Comparison of ENCODE assay signal across 1 cellular context in the genomic region with DNA sequence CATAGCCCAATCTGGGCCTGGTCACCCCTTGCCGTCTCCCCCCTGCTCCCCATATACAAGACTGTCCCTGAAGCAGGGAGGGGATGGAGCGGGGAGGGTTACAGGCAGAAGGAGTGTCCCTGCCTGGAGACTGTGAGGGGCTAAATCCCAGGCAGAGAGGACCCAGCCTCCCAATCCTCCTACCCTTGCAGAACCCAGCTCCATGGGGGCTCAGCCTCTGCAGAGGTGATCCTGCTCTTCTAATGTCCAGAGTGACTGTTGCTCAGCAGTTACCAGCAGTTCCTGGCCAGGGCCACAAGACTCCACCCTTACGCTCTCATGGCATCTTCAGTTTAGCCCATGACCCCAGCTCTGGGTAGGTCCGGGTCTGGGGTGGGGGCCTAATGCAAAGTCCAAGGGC.
TF ChIP-seq lines count a peak whose summit lies in the region.

No MANE protein-coding gene starts in this region.

TF ChIP-seq in GM12878, 131 proteins besides CTCF, POLR2A, EP300 and RAD21:
- no peak for TF ChIP-seq CBFB (IDR thresholded peaks at IDR 0.05; ENCODE audit: low read depth)
- no peak for TF ChIP-seq KDM1A (IDR thresholded peaks at IDR 0.05; ENCODE audit: borderline replicate concordance)
- TF ChIP-seq RCOR1 (conservative IDR thresholded peaks at IDR 0.05; ENCODE audit: low read depth, low read length), result no peak
- TF ChIP-seq, protein P1, sequence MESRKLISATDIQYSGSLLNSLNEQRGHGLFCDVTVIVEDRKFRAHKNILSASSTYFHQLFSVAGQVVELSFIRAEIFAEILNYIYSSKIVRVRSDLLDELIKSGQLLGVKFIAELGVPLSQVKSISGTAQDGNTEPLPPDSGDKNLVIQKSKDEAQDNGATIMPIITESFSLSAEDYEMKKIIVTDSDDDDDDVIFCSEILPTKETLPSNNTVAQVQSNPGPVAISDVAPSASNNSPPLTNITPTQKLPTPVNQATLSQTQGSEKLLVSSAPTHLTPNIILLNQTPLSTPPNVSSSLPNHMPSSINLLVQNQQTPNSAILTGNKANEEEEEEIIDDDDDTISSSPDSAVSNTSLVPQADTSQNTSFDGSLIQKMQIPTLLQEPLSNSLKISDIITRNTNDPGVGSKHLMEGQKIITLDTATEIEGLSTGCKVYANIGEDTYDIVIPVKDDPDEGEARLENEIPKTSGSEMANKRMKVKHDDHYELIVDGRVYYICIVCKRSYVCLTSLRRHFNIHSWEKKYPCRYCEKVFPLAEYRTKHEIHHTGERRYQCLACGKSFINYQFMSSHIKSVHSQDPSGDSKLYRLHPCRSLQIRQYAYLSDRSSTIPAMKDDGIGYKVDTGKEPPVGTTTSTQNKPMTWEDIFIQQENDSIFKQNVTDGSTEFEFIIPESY (IDR thresholded peaks at IDR 0.05), result no peak
- no peak for TF ChIP-seq SREBF1 (IDR thresholded peaks at IDR 0.05; ENCODE audit: low read length)
- TF ChIP-seq, protein P2, sequence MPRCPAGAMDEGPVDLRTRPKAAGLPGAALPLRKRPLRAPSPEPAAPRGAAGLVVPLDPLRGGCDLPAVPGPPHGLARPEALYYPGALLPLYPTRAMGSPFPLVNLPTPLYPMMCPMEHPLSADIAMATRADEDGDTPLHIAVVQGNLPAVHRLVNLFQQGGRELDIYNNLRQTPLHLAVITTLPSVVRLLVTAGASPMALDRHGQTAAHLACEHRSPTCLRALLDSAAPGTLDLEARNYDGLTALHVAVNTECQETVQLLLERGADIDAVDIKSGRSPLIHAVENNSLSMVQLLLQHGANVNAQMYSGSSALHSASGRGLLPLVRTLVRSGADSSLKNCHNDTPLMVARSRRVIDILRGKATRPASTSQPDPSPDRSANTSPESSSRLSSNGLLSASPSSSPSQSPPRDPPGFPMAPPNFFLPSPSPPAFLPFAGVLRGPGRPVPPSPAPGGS (IDR thresholded peaks at IDR 0.05; ENCODE audit: borderline replicate concordance, insufficient read depth, low read depth, low read length, poor library complexity, severe bottlenecking), result no peak
- TF ChIP-seq, protein P3, sequence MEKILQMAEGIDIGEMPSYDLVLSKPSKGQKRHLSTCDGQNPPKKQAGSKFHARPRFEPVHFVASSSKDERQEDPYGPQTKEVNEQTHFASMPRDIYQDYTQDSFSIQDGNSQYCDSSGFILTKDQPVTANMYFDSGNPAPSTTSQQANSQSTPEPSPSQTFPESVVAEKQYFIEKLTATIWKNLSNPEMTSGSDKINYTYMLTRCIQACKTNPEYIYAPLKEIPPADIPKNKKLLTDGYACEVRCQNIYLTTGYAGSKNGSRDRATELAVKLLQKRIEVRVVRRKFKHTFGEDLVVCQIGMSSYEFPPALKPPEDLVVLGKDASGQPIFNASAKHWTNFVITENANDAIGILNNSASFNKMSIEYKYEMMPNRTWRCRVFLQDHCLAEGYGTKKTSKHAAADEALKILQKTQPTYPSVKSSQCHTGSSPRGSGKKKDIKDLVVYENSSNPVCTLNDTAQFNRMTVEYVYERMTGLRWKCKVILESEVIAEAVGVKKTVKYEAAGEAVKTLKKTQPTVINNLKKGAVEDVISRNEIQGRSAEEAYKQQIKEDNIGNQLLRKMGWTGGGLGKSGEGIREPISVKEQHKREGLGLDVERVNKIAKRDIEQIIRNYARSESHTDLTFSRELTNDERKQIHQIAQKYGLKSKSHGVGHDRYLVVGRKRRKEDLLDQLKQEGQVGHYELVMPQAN (conservative IDR thresholded peaks at IDR 0.05), result no peak
- no peak for TF ChIP-seq ATF7 (IDR thresholded peaks at IDR 0.05; ENCODE audit: low read depth)
- no peak for TF ChIP-seq EED (IDR thresholded peaks at IDR 0.05; ENCODE audit: low read depth)
- TF ChIP-seq FOXM1 (IDR thresholded peaks at IDR 0.05; ENCODE audit: low read depth, low read length), result no peak
- TF ChIP-seq, protein P4, sequence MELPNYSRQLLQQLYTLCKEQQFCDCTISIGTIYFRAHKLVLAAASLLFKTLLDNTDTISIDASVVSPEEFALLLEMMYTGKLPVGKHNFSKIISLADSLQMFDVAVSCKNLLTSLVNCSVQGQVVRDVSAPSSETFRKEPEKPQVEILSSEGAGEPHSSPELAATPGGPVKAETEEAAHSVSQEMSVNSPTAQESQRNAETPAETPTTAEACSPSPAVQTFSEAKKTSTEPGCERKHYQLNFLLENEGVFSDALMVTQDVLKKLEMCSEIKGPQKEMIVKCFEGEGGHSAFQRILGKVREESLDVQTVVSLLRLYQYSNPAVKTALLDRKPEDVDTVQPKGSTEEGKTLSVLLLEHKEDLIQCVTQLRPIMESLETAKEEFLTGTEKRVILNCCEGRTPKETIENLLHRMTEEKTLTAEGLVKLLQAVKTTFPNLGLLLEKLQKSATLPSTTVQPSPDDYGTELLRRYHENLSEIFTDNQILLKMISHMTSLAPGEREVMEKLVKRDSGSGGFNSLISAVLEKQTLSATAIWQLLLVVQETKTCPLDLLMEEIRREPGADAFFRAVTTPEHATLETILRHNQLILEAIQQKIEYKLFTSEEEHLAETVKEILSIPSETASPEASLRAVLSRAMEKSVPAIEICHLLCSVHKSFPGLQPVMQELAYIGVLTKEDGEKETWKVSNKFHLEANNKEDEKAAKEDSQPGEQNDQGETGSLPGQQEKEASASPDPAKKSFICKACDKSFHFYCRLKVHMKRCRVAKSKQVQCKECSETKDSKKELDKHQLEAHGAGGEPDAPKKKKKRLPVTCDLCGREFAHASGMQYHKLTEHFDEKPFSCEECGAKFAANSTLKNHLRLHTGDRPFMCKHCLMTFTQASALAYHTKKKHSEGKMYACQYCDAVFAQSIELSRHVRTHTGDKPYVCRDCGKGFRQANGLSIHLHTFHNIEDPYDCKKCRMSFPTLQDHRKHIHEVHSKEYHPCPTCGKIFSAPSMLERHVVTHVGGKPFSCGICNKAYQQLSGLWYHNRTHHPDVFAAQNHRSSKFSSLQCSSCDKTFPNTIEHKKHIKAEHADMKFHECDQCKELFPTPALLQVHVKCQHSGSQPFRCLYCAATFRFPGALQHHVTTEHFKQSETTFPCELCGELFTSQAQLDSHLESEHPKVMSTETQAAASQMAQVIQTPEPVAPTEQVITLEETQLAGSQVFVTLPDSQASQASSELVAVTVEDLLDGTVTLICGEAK (IDR thresholded peaks at IDR 0.05; ENCODE audit: borderline replicate concordance), result no peak
- TF ChIP-seq RBBP5 (conservative IDR thresholded peaks at IDR 0.05), result no peak
- TF ChIP-seq NR2F1 (conservative IDR thresholded peaks at IDR 0.05), result no peak
- TF ChIP-seq, protein P5, sequence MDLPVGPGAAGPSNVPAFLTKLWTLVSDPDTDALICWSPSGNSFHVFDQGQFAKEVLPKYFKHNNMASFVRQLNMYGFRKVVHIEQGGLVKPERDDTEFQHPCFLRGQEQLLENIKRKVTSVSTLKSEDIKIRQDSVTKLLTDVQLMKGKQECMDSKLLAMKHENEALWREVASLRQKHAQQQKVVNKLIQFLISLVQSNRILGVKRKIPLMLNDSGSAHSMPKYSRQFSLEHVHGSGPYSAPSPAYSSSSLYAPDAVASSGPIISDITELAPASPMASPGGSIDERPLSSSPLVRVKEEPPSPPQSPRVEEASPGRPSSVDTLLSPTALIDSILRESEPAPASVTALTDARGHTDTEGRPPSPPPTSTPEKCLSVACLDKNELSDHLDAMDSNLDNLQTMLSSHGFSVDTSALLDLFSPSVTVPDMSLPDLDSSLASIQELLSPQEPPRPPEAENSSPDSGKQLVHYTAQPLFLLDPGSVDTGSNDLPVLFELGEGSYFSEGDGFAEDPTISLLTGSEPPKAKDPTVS (IDR thresholded peaks at IDR 0.05; ENCODE audit: low read depth, low read length), result no peak
